In the genomic region with DNA sequence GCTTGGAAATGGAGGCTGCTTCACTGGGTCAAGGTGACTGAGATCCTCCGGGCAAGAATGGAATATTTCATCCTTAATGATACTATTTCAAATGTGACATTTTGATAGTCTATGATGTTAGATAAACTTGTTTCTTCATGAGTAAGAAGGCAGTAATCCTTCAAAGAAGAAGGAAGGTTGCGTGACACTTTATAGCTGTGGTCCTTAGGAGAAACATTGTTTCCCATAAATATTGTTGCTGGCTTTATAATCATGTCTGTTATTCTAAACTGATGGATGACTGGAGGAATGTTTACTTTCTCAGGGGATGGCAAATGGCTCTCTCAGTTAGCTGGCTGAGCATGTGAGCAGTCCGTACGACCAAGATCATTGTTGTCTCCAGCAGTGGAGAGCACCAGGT, we compare ENCODE assay signal across 1 cellular context.
TF ChIP-seq lines count a peak whose summit lies in the region.

No MANE protein-coding gene starts in this region.

TF ChIP-seq in HEK293, 187 proteins besides CTCF, POLR2A, EP300 and RAD21 (continued from another document and continues in another):
- TF ChIP-seq, protein P1, sequence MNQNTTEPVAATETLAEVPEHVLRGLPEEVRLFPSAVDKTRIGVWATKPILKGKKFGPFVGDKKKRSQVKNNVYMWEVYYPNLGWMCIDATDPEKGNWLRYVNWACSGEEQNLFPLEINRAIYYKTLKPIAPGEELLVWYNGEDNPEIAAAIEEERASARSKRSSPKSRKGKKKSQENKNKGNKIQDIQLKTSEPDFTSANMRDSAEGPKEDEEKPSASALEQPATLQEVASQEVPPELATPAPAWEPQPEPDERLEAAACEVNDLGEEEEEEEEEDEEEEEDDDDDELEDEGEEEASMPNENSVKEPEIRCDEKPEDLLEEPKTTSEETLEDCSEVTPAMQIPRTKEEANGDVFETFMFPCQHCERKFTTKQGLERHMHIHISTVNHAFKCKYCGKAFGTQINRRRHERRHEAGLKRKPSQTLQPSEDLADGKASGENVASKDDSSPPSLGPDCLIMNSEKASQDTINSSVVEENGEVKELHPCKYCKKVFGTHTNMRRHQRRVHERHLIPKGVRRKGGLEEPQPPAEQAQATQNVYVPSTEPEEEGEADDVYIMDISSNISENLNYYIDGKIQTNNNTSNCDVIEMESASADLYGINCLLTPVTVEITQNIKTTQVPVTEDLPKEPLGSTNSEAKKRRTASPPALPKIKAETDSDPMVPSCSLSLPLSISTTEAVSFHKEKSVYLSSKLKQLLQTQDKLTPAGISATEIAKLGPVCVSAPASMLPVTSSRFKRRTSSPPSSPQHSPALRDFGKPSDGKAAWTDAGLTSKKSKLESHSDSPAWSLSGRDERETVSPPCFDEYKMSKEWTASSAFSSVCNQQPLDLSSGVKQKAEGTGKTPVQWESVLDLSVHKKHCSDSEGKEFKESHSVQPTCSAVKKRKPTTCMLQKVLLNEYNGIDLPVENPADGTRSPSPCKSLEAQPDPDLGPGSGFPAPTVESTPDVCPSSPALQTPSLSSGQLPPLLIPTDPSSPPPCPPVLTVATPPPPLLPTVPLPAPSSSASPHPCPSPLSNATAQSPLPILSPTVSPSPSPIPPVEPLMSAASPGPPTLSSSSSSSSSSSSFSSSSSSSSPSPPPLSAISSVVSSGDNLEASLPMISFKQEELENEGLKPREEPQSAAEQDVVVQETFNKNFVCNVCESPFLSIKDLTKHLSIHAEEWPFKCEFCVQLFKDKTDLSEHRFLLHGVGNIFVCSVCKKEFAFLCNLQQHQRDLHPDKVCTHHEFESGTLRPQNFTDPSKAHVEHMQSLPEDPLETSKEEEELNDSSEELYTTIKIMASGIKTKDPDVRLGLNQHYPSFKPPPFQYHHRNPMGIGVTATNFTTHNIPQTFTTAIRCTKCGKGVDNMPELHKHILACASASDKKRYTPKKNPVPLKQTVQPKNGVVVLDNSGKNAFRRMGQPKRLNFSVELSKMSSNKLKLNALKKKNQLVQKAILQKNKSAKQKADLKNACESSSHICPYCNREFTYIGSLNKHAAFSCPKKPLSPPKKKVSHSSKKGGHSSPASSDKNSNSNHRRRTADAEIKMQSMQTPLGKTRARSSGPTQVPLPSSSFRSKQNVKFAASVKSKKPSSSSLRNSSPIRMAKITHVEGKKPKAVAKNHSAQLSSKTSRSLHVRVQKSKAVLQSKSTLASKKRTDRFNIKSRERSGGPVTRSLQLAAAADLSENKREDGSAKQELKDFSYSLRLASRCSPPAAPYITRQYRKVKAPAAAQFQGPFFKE (tag by site-specific recombination; IDR thresholded peaks at IDR 0.05; ENCODE audit: borderline replicate concordance) = no peak
- TF ChIP-seq ZNF146 (tag by site-specific recombination; IDR thresholded peaks at IDR 0.05) (0 out of 2 replicates have a peak, but pooled peaks have one; percentile 31), HOXC10 (CRISPR knock-in tag; IDR thresholded peaks at IDR 0.05) (no peak), ZNF324 (tag by site-specific recombination; IDR thresholded peaks at IDR 0.05) (0 out of 2 replicates have a peak, but pooled peaks have one; percentile 49), ZBTB8A (tag by site-specific recombination; IDR thresholded peaks at IDR 0.05) (peak; percentile 74), MZF1 (tag by site-specific recombination; IDR thresholded peaks at IDR 0.05; ENCODE audit: borderline replicate concordance) (peak; percentile 52; the same call in 1 of the 2 replicates), TCF7L2 (IDR thresholded peaks at IDR 0.05; ENCODE audit: borderline replicate concordance, low read depth, low read length) (peak; percentile 98), ZNF239 (tag by site-specific recombination; IDR thresholded peaks at IDR 0.05) (no peak), ZFHX2 (tag by site-specific recombination; conservative IDR thresholded peaks at IDR 0.05) (no peak), ZNF2 (tag by site-specific recombination; IDR thresholded peaks at IDR 0.05) (peak; percentile 75; the same call in 1 of the 2 replicates), HOXA7 (CRISPR knock-in tag; IDR thresholded peaks at IDR 0.05; ENCODE audit: borderline replicate concordance) (no peak), ZNF596 (tag by site-specific recombination; IDR thresholded peaks at IDR 0.05) (peak; percentile 77), ZNF121 (tag by site-specific recombination; IDR thresholded peaks at IDR 0.05) (no peak), KLF16 (tag by site-specific recombination; IDR thresholded peaks at IDR 0.05) (peak; percentile 76), ZBTB21 (tag by site-specific recombination; IDR thresholded peaks at IDR 0.05) (peak; percentile 78), ZFP69B (tag by site-specific recombination; IDR thresholded peaks at IDR 0.05) (peak; percentile 81), RBAK (tag by site-specific recombination; IDR thresholded peaks at IDR 0.05) (no peak), ZNF670 (tag by site-specific recombination; IDR thresholded peaks at IDR 0.05; ENCODE audit: low read depth) (no peak), ZNF777 (tag by site-specific recombination; IDR thresholded peaks at IDR 0.05; ENCODE audit: borderline replicate concordance) (no peak), GLIS2 (tag by site-specific recombination; IDR thresholded peaks at IDR 0.05) (no peak), YY2 (tag by site-specific recombination; IDR thresholded peaks at IDR 0.05) (0 out of 2 replicates have a peak, but pooled peaks have one; percentile 34), KLF1 (tag by site-specific recombination; IDR thresholded peaks at IDR 0.05) (no peak), ZNF16 (tag by site-specific recombination; IDR thresholded peaks at IDR 0.05; ENCODE audit: low read depth) (no peak), ZNF140 (tag by site-specific recombination; IDR thresholded peaks at IDR 0.05) (no peak), ZNF629 (tag by site-specific recombination; IDR thresholded peaks at IDR 0.05) (peak; percentile 89), ZNF292 (tag by site-specific recombination; IDR thresholded peaks at IDR 0.05; ENCODE audit: borderline replicate concordance, low read depth) (no peak), ZNF529 (tag by site-specific recombination; IDR thresholded peaks at IDR 0.05; ENCODE audit: insufficient replicate concordance) (no peak), ZNF624 (tag by site-specific recombination; IDR thresholded peaks at IDR 0.05) (no peak), ZNF23 (tag by site-specific recombination; IDR thresholded peaks at IDR 0.05; ENCODE audit: borderline replicate concordance) (no peak), ZNF664 (tag by site-specific recombination; IDR thresholded peaks at IDR 0.05) (peak; percentile 86), ZNF707 (tag by site-specific recombination; IDR thresholded peaks at IDR 0.05) (no peak), ZBTB7A (tag by site-specific recombination; IDR thresholded peaks at IDR 0.05; ENCODE audit: low read depth) (no peak), SETDB1 (IDR thresholded peaks at IDR 0.05; ENCODE audit: insufficient read length, low read length) (no peak), ZNF660 (tag by site-specific recombination; IDR thresholded peaks at IDR 0.05) (peak; percentile 66), ZNF24 (tag by site-specific recombination; IDR thresholded peaks at IDR 0.05) (peak; percentile 77), ZNF837 (tag by site-specific recombination; IDR thresholded peaks at IDR 0.05) (no peak), ZNF157 (tag by site-specific recombination; IDR thresholded peaks at IDR 0.05) (no peak), ZNF654 (tag by site-specific recombination; IDR thresholded peaks at IDR 0.05; ENCODE audit: low read depth) (no peak), FEZF1 (tag by site-specific recombination; IDR thresholded peaks at IDR 0.05) (peak; percentile 99), ZNF548 (tag by site-specific recombination; IDR thresholded peaks at IDR 0.05) (no peak), ZNF37A (tag by site-specific recombination; IDR thresholded peaks at IDR 0.05) (no peak), ZNF560 (tag by site-specific recombination; IDR thresholded peaks at IDR 0.05; ENCODE audit: borderline replicate concordance) (no peak), ZNF302 (tag by site-specific recombination; IDR thresholded peaks at IDR 0.05; ENCODE audit: low read depth) (peak; percentile 79; the same call in 1 of the 2 replicates), ZNF621 (tag by site-specific recombination; IDR thresholded peaks at IDR 0.05) (no peak), ZNF174 (tag by site-specific recombination; IDR thresholded peaks at IDR 0.05) (no peak), MEIS1 (CRISPR knock-in tag; IDR thresholded peaks at IDR 0.05; ENCODE audit: borderline replicate concordance) (no peak), ZNF658 (tag by site-specific recombination; IDR thresholded peaks at IDR 0.05) (no peak)
- TF ChIP-seq, protein P2, sequence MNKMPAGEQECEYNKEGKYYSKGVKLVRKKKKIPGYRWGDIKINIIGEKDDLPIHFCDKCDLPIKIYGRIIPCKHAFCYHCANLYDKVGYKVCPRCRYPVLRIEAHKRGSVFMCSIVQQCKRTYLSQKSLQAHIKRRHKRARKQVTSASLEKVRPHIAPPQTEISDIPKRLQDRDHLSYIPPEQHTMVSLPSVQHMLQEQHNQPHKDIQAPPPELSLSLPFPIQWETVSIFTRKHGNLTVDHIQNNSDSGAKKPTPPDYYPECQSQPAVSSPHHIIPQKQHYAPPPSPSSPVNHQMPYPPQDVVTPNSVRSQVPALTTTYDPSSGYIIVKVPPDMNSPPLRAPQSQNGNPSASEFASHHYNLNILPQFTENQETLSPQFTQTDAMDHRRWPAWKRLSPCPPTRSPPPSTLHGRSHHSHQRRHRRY (tag by site-specific recombination; IDR thresholded peaks at IDR 0.05) = peak; percentile 94
- TF ChIP-seq, protein P3, sequence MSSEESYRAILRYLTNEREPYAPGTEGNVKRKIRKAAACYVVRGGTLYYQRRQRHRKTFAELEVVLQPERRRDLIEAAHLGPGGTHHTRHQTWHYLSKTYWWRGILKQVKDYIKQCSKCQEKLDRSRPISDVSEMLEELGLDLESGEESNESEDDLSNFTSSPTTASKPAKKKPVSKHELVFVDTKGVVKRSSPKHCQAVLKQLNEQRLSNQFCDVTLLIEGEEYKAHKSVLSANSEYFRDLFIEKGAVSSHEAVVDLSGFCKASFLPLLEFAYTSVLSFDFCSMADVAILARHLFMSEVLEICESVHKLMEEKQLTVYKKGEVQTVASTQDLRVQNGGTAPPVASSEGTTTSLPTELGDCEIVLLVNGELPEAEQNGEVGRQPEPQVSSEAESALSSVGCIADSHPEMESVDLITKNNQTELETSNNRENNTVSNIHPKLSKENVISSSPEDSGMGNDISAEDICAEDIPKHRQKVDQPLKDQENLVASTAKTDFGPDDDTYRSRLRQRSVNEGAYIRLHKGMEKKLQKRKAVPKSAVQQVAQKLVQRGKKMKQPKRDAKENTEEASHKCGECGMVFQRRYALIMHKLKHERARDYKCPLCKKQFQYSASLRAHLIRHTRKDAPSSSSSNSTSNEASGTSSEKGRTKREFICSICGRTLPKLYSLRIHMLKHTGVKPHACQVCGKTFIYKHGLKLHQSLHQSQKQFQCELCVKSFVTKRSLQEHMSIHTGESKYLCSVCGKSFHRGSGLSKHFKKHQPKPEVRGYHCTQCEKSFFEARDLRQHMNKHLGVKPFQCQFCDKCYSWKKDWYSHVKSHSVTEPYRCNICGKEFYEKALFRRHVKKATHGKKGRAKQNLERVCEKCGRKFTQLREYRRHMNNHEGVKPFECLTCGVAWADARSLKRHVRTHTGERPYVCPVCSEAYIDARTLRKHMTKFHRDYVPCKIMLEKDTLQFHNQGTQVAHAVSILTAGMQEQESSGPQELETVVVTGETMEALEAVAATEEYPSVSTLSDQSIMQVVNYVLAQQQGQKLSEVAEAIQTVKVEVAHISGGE (tag by site-specific recombination; conservative IDR thresholded peaks at IDR 0.05; ENCODE audit: low read depth) = no peak
- TF ChIP-seq, protein P4, sequence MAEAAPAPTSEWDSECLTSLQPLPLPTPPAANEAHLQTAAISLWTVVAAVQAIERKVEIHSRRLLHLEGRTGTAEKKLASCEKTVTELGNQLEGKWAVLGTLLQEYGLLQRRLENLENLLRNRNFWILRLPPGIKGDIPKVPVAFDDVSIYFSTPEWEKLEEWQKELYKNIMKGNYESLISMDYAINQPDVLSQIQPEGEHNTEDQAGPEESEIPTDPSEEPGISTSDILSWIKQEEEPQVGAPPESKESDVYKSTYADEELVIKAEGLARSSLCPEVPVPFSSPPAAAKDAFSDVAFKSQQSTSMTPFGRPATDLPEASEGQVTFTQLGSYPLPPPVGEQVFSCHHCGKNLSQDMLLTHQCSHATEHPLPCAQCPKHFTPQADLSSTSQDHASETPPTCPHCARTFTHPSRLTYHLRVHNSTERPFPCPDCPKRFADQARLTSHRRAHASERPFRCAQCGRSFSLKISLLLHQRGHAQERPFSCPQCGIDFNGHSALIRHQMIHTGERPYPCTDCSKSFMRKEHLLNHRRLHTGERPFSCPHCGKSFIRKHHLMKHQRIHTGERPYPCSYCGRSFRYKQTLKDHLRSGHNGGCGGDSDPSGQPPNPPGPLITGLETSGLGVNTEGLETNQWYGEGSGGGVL (tag by site-specific recombination; IDR thresholded peaks at IDR 0.05) = peak; percentile 24; the same call in 1 of the 2 replicates
- TF ChIP-seq, protein P5, sequence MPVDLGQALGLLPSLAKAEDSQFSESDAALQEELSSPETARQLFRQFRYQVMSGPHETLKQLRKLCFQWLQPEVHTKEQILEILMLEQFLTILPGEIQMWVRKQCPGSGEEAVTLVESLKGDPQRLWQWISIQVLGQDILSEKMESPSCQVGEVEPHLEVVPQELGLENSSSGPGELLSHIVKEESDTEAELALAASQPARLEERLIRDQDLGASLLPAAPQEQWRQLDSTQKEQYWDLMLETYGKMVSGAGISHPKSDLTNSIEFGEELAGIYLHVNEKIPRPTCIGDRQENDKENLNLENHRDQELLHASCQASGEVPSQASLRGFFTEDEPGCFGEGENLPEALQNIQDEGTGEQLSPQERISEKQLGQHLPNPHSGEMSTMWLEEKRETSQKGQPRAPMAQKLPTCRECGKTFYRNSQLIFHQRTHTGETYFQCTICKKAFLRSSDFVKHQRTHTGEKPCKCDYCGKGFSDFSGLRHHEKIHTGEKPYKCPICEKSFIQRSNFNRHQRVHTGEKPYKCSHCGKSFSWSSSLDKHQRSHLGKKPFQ (tag by site-specific recombination; IDR thresholded peaks at IDR 0.05) = peak; percentile 66
- TF ChIP-seq, protein P6, sequence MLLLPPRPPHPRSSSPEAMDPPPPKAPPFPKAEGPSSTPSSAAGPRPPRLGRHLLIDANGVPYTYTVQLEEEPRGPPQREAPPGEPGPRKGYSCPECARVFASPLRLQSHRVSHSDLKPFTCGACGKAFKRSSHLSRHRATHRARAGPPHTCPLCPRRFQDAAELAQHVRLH (tag by site-specific recombination; IDR thresholded peaks at IDR 0.05) = peak; percentile 95
- TF ChIP-seq, protein P7, sequence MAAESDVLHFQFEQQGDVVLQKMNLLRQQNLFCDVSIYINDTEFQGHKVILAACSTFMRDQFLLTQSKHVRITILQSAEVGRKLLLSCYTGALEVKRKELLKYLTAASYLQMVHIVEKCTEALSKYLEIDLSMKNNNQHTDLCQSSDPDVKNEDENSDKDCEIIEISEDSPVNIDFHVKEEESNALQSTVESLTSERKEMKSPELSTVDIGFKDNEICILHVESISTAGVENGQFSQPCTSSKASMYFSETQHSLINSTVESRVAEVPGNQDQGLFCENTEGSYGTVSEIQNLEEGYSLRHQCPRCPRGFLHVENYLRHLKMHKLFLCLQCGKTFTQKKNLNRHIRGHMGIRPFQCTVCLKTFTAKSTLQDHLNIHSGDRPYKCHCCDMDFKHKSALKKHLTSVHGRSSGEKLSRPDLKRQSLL (tag by site-specific recombination; IDR thresholded peaks at IDR 0.05) = peak; percentile 77
